ENCODE assay signal across 9 cellular contexts in the genomic region with DNA sequence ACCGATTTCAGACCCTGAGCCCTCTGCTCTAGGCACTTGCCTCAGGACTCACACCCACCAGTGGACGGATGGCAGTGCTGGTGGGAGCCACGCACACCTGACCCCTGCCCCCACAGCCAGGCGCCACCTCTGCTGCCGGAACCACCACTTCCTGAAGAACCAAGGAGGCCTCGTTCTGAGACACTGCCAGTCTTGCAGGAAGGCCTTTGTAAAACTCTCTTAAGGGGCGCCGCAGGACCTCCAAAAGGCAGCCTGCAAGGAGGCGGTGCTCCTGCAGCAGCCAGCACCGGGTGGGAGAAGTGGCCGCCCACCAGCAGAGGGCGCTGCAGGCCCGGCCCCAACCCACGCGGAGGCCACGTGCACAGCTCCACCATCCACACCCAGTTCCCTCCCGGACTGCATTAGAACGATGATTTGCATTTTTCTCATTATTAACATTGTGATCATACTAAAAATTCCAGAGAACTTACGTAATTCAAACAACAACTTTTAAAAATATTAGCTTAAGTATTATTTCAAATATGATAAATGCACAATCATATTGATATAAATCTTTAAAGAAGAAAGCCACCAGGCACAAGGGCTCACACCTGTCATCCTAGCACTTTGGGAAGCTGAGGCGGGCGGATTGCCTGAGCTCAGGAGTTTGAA. TPM values are rescaled to one million over a fixed set of nuclear protein-coding genes. Genes with fewer than 3 reads are reported as not detected.
DNase-seq lines count a peak whose midpoint lies in the region; ATAC-seq and TF ChIP-seq lines count a peak whose summit lies in the region.
"Had no signal": no experiment of that assay in that cellular context is flagged by ENCODE, and none has a peak within 500 bp of the region (broad histone marks: within the 10 kb centered on the region; RNA-seq: fewer than 3 reads in every experiment).

No MANE protein-coding gene starts in this region.

- WGBS in testis, 2 donors = 61 to 74% methylated on average over 20 to 21 of the region's 21 CpGs

- no peaks in the 10 kb centered on the region for H4K20me1 ChIP-seq in Karpas-422 (ENCODE audit: insufficient read depth, low read depth, low read length)

- no peak overlapping the region for H3K4me2 ChIP-seq in Karpas-422 (ENCODE audit: low read depth, low read length, poor library complexity, severe bottlenecking)

- peak; percentile 35 for DNase-seq in Caki2 (ENCODE audit: low read depth)
- peak; percentile 79 for DNase-seq in Karpas-422
- DNase-seq in activated CD4-positive, alpha-beta T cell treated with anti-CD3 and anti-CD28 coated beads, Interleukin-2, amount 50 U/mL, for 48 hours = peak; percentile 75 to 77
- peak; percentile 66 for DNase-seq in effector CD8-positive, alpha-beta T cell (lab: John Stamatoyannopoulos, UW)
- peak; percentile 52 to 79 (median 73) for DNase-seq in naive thymus-derived CD4-positive, alpha-beta T cell
- DNase-seq in testis = peak; percentile 61

- no peak overlapping the region for H2AFZ ChIP-seq in Karpas-422 (ENCODE audit: low read length)

- POLR2A ChIA-PET in naive thymus-derived CD4-positive, alpha-beta T cell (lab: Charles Lee) = interaction anchor here (0.6 kb wide), 2 partner anchors 9 to 302 kb away, joined by 3 read pairs; no protein-coding TSS in a partner anchor

- no peak for TF ChIP-seq POLR2A in testis (IDR thresholded peaks at IDR 0.05)

- TF ChIP-seq CTCF in testis (IDR thresholded peaks at IDR 0.05) = peak; percentile 41 to 73 (median 70)

- H3K4me1 ChIP-seq in Karpas-422 (ENCODE audit: low read length) = peaks cover 10% of the 10 kb centered on the region
- no peaks in the 10 kb centered on the region for H3K4me1 ChIP-seq in naive thymus-derived CD4-positive, alpha-beta T cell (ENCODE audit: control insufficient read depth in 2 of 2, insufficient read depth in 2 of 2, low read length in 2 of 2)
- no peaks in the 10 kb centered on the region for H3K4me1 ChIP-seq in testis
- H3K4me1 ChIP-seq: suprapubic skin had no signal

- H3K9me3 Mint-ChIP-seq in naive thymus-derived CD4-positive, alpha-beta T cell = no peaks in the 10 kb centered on the region

- H3K4me1 Mint-ChIP-seq in naive thymus-derived CD4-positive, alpha-beta T cell = peaks cover 4 to 14% (median 9%) of the 10 kb centered on the region in 7 donors

- H3K4me3 Mint-ChIP-seq in naive thymus-derived CD4-positive, alpha-beta T cell = no peak overlapping the region

- H3K36me3 ChIP-seq in Karpas-422 (ENCODE audit: insufficient read depth, low read length) (peaks cover 6% of the 10 kb centered on the region; the same call in 1 of the 2 replicates), testis (ENCODE audit: low read depth, missing control alignments) (no peaks in the 10 kb centered on the region)
- H3K36me3 ChIP-seq in naive thymus-derived CD4-positive, alpha-beta T cell (ENCODE audit: control insufficient read depth in 2 of 3, insufficient read depth in 3 of 3, low read length in 3 of 3) = peaks cover 0 to 12% (median 0%) of the 10 kb centered on the region in 3 experiments

- H3K4me3 ChIP-seq in Karpas-422 (ENCODE audit: low read length) (no peak overlapping the region), testis (no peak overlapping the region)
- H3K4me3 ChIP-seq in naive thymus-derived CD4-positive, alpha-beta T cell (ENCODE audit: low read length) = no peak overlapping the region
- H3K4me3 ChIP-seq: suprapubic skin had no signal

- no peak overlapping the region for H3K9ac ChIP-seq in Karpas-422 (ENCODE audit: low read length)

- peak overlapping the region in 4 of 9 donors; percentile 13 to 58 (median 34) for H3K27ac Mint-ChIP-seq in naive thymus-derived CD4-positive, alpha-beta T cell

- in situ Hi-C loops in Caki2 (cut with HindIII; ENCODE audit: low pct_unique_long_range_greater_than_20kb, low sequenced_read_pairs) = no loop called here

- CTCF ChIA-PET in naive thymus-derived CD4-positive, alpha-beta T cell (lab: Charles Lee) = interaction anchor here (0.6 to 3.5 kb wide), 14 partner anchors 9 to 799 kb away, joined by 3 to 37 read pairs (median 4); no protein-coding TSS in a partner anchor

- H3K27me3 ChIP-seq in Karpas-422 (ENCODE audit: low read length) = no peaks in the 10 kb centered on the region
- H3K27me3 ChIP-seq in naive thymus-derived CD4-positive, alpha-beta T cell (ENCODE audit: control insufficient read depth in 2 of 2, insufficient read depth in 2 of 2, low read length in 2 of 2) = no peaks in the 10 kb centered on the region
- no peaks in the 10 kb centered on the region for H3K27me3 ChIP-seq in testis
- H3K27me3 ChIP-seq: suprapubic skin had no signal

- intact Hi-C loops in naive thymus-derived CD4-positive, alpha-beta T cell (cut with micrococcal nuclease) = loop anchor here (1.0 to 5.0 kb wide), 3 partner anchors 13 to 626 kb away; a partner anchor contains a TSS
- intact Hi-C loops in testis (cut with DNase I; ENCODE audit: low total_unique reads) = no loop called here

- no peak overlapping the region for H3K27ac ChIP-seq in Karpas-422 (ENCODE audit: low read length)
- no peak overlapping the region for H3K27ac ChIP-seq in naive thymus-derived CD4-positive, alpha-beta T cell (ENCODE audit: low read depth, low read length)
- H3K27ac ChIP-seq in testis = no peak overlapping the region
- H3K27ac ChIP-seq: suprapubic skin had no signal

- H3K9me2 ChIP-seq in Karpas-422 (replicated peaks; ENCODE audit: insufficient read depth, low read length) = no peaks in the 10 kb centered on the region

- peak; percentile 96 for ATAC-seq in naive thymus-derived CD4-positive, alpha-beta T cell
- ATAC-seq in GM18502 (IDR thresholded peaks at IDR 0.05; ENCODE audit: poor library complexity, unreplicated experiment) (no peak), GM18511 (IDR thresholded peaks at IDR 0.05; ENCODE audit: unreplicated experiment) (no peak)

- no peaks in the 10 kb centered on the region for H3K27me3 Mint-ChIP-seq in naive thymus-derived CD4-positive, alpha-beta T cell

- peaks cover 52% of the 10 kb centered on the region for H3K79me2 ChIP-seq in Karpas-422 (ENCODE audit: low read length)

- H3K9me3 ChIP-seq in Karpas-422 (ENCODE audit: low read length) = no peaks in the 10 kb centered on the region
- no peaks in the 10 kb centered on the region for H3K9me3 ChIP-seq in naive thymus-derived CD4-positive, alpha-beta T cell (ENCODE audit: control insufficient read depth in 2 of 3, low read length in 3 of 3)
- H3K9me3 ChIP-seq in testis = no peaks in the 10 kb centered on the region
- H3K9me3 ChIP-seq: suprapubic skin had no signal

- H3K36me3 Mint-ChIP-seq in naive thymus-derived CD4-positive, alpha-beta T cell = peaks cover 0 to 14% (median 2%) of the 10 kb centered on the region in 5 donors

RNA-seq across cellular contexts. Expression of a gene that starts 12.8 kb away (rescaled TPM):
- 26.6 and 30.8 TPM in 2 replicates for total RNA-seq in Caki2 (2014; rRNA removed; shearing (Covaris generic); ENCODE audit: low replicate concordance)
- 19.2 and 19.3 TPM in 2 replicates for total RNA-seq in Karpas-422 (2014; rRNA removed; shearing (Covaris generic); ENCODE audit: low replicate concordance)
- total RNA-seq in naive thymus-derived CD4-positive, alpha-beta T cell = 10 to 100 TPM; 15.3 to 30.3 (median 21.5) TPM
- 1 to 10 TPM; 7.6 to 8.0 TPM for polyA plus RNA-seq in naive thymus-derived CD4-positive, alpha-beta T cell
- 10 to 100 TPM; 27.3 to 33.5 TPM for total RNA-seq in testis
- polyA plus RNA-seq in testis (ENCODE audit: insufficient read depth, low read depth, low replicate concordance) = 39.5 TPM

RNA-seq across cellular contexts. Expression of a gene that starts 45.6 kb away (rescaled TPM):
- 870 and 896 TPM in 2 replicates for total RNA-seq in Caki2 (2014; rRNA removed; shearing (Covaris generic); ENCODE audit: low replicate concordance)
- 897 and 1,159 TPM in 2 replicates for total RNA-seq in Karpas-422 (2014; rRNA removed; shearing (Covaris generic); ENCODE audit: low replicate concordance)
- 100 to 1,000 TPM; 255 to 925 (median 269) TPM for total RNA-seq in naive thymus-derived CD4-positive, alpha-beta T cell
- 100 to 1,000 TPM; 527 to 617 TPM for polyA plus RNA-seq in naive thymus-derived CD4-positive, alpha-beta T cell
- 100 to 1,000 TPM; 289 to 304 TPM for total RNA-seq in testis
- 966 TPM for polyA plus RNA-seq in testis (ENCODE audit: insufficient read depth, low read depth, low replicate concordance)
